ENCODE assay signal across 15 cellular contexts in the genomic region with DNA sequence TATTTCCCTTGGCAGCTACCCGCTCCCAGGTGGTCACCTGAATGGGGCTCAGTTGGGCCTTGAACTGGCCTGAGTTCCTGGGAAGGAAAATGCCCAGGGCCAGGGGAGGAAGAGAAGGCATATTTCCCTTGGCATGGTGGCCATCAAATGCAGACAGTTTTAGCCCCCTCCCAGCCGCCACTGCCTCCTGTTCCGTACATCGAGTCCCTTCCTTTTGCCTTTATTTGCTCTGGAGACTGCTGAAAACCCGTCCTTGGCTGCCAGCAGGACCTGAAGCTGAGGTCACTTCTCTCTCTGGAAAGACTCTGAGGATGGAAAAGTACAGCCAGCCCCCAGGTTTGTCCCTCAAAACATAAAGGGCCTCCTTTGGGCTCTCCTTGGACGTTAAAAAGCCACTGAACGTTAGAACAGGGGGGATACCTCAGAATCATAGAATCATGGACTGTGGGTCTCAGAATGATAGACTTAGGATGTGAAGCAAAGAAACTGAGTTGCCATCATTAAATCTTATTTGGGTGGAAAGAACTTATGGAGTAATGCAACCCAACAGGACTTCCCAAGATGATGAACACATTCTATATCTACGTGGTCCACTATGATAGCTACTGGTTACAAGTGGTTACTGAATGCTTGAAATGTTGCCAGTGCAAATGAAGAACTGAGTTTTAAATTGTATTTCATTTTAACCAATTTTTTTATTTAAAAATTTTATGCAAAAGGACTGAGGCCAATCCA. TPM values are rescaled to one million over a fixed set of nuclear protein-coding genes. Genes with fewer than 3 reads are reported as not detected.
DNase-seq lines count a peak whose midpoint lies in the region; ATAC-seq and TF ChIP-seq lines count a peak whose summit lies in the region.
"Had no signal": no experiment of that assay in that cellular context is flagged by ENCODE, and none has a peak within 500 bp of the region (broad histone marks: within the 10 kb centered on the region; RNA-seq: fewer than 3 reads in every experiment).

No MANE protein-coding gene starts in this region.

- no peak for ATAC-seq in Right ventricle myocardium inferior
- no peak for ATAC-seq in psoas muscle
- ATAC-seq in aorta (ENCODE audit: low FRiP score) = peak; percentile 44
- no peak for ATAC-seq in activated naive CD8-positive, alpha-beta T cell treated with anti-CD3 and anti-CD28 coated beads, Interleukin-2, amount 50 U/mL, for 24 hours
- ATAC-seq: A549 had no signal

- H3K4me3 Mint-ChIP-seq in activated naive CD8-positive, alpha-beta T cell treated with anti-CD3 and anti-CD28 coated beads, Interleukin-2, amount 50 U/mL, for 24 hours = no peak overlapping the region
- H3K4me3 Mint-ChIP-seq: activated CD4-positive, alpha-beta T cell treated with anti-CD3 and anti-CD28 coated beads, Interleukin-2, amount 10 ng/mL, durations not matched to agents 7 days and 5 days had no signal

- H3K9me3 Mint-ChIP-seq in activated naive CD8-positive, alpha-beta T cell treated with anti-CD3 and anti-CD28 coated beads, Interleukin-2, amount 50 U/mL, for 24 hours = no peaks in the 10 kb centered on the region
- H3K9me3 Mint-ChIP-seq: activated CD4-positive, alpha-beta T cell treated with anti-CD3 and anti-CD28 coated beads, Interleukin-2, amount 10 ng/mL, durations not matched to agents 7 days and 5 days; brain had no signal

- TF ChIP-seq CTCF in left ventricle myocardium inferior (IDR thresholded peaks at IDR 0.05; ENCODE audit: borderline replicate concordance) (no peak), fibroblast of villous mesenchyme (IDR thresholded peaks at IDR 0.05; ENCODE audit: insufficient read depth, low read depth, low read length) (no peak), psoas muscle (IDR thresholded peaks at IDR 0.05) (no peak), GM13977 (IDR thresholded peaks at IDR 0.05; ENCODE audit: extremely low read depth, insufficient read depth, missing control alignments) (no peak)

- H3K4me3 ChIP-seq in left ventricle myocardium inferior (peak overlapping the region; percentile 78), fibroblast of villous mesenchyme (ENCODE audit: low read depth, low read length) (peak overlapping the region; percentile 45), psoas muscle (peak overlapping the region; percentile 33), aorta (ENCODE audit: low read length in 2 of 2) (no peak overlapping the region)
- H3K4me3 ChIP-seq: A549 had no signal

- H3K27ac Mint-ChIP-seq in activated naive CD8-positive, alpha-beta T cell treated with anti-CD3 and anti-CD28 coated beads, Interleukin-2, amount 50 U/mL, for 24 hours = no peak overlapping the region
- H3K27ac Mint-ChIP-seq: activated CD4-positive, alpha-beta T cell treated with anti-CD3 and anti-CD28 coated beads, Interleukin-2, amount 10 ng/mL, durations not matched to agents 7 days and 5 days had no signal

- DNase-seq in left ventricle myocardium inferior (no peak), Right ventricle myocardium inferior (ENCODE audit: missing footprints) (no peak), fibroblast of villous mesenchyme (ENCODE audit: low read depth) (peak; percentile 31), psoas muscle (no peak), aorta (no peak), GM13977 (ENCODE audit: low spot score) (no peak), NCI-H2227 treated with DMSO at 0.1 percent for 48 hours (lab: John Stamatoyannopoulos, UW) (no peak)
- no peak for DNase-seq in activated naive CD8-positive, alpha-beta T cell treated with anti-CD3 and anti-CD28 coated beads, Interleukin-2, amount 50 U/mL, for 24 hours
- DNase-seq: activated CD4-positive, alpha-beta T cell treated with anti-CD3 and anti-CD28 coated beads, Interleukin-2, amount 10 ng/mL, durations not matched to agents 7 days and 5 days; NCI-H1417; NCI-H510A treated with DMSO at 0.1 percent for 48 hours; retina; T-helper 2 cell had no signal

- H3K27ac ChIP-seq in left ventricle myocardium inferior (replicated peaks) (peak overlapping the region; percentile 93), psoas muscle (peak overlapping the region; percentile 89), aorta (ENCODE audit: low read depth in 1 of 2, low read length in 2 of 2) (peak overlapping the region; percentile 98 to 99)

- H3K4me1 Mint-ChIP-seq in activated naive CD8-positive, alpha-beta T cell treated with anti-CD3 and anti-CD28 coated beads, Interleukin-2, amount 50 U/mL, for 24 hours = no peaks in the 10 kb centered on the region
- H3K4me1 Mint-ChIP-seq: activated CD4-positive, alpha-beta T cell treated with anti-CD3 and anti-CD28 coated beads, Interleukin-2, amount 10 ng/mL, durations not matched to agents 7 days and 5 days had no signal

- no peaks in the 10 kb centered on the region for H3K36me3 Mint-ChIP-seq in activated naive CD8-positive, alpha-beta T cell treated with anti-CD3 and anti-CD28 coated beads, Interleukin-2, amount 50 U/mL, for 24 hours (ENCODE audit: low read depth)

- WGBS in psoas muscle, 3 donors = 44 to 60% (median 58%) methylated on average over 8 of the region's 8 CpGs
- 6 to 10% methylated on average over 8 of the region's 8 CpGs for WGBS in aorta, 2 donors

- no peaks in the 10 kb centered on the region for H3K9me3 ChIP-seq in left ventricle myocardium inferior (replicated peaks)
- no peaks in the 10 kb centered on the region for H3K9me3 ChIP-seq in psoas muscle
- H3K9me3 ChIP-seq in aorta (ENCODE audit: control insufficient read depth, low read length) = no peaks in the 10 kb centered on the region
- H3K9me3 ChIP-seq: A549 had no signal

- H3K4me1 ChIP-seq in left ventricle myocardium inferior (peaks cover 100% of the 10 kb centered on the region), psoas muscle (peaks cover 95% of the 10 kb centered on the region), aorta (ENCODE audit: control insufficient read depth in 1 of 2, insufficient read depth in 2 of 2, low read length in 2 of 2) (peaks cover 20 to 31% of the 10 kb centered on the region in 2 donors)

- peaks cover 5% of the 10 kb centered on the region for H3K27me3 Mint-ChIP-seq in activated naive CD8-positive, alpha-beta T cell treated with anti-CD3 and anti-CD28 coated beads, Interleukin-2, amount 50 U/mL, for 24 hours
- H3K27me3 Mint-ChIP-seq: brain had no signal

- intact Hi-C loops in left ventricle myocardium inferior (cut with micrococcal nuclease) = no loop called here
- intact Hi-C loops in Right ventricle myocardium inferior (cut with DNase I) = no loop called here
- intact Hi-C loops in psoas muscle (cut with DNase I) = loop anchor here in 1 of 2 donors (10.0 kb wide), 1 partner anchor 655 kb away; a partner anchor contains a TSS
- intact Hi-C loops in aorta (cut with DNase I) = no loop called here

- in situ Hi-C loops in GM13977 (cut with MboI; ENCODE audit: low pct_unique_long_range_greater_than_20kb, low sequenced_read_pairs, unreplicated experiment) = no loop called here

- peaks cover 10% of the 10 kb centered on the region for H3K36me3 ChIP-seq in left ventricle myocardium inferior
- H3K36me3 ChIP-seq in psoas muscle (ENCODE audit: insufficient read depth in 1 of 2, low read depth in 1 of 2) = peaks cover 0 to 24% of the 10 kb centered on the region in 2 donors
- peaks cover 0 to 7% of the 10 kb centered on the region in 2 donors for H3K36me3 ChIP-seq in aorta (ENCODE audit: control insufficient read depth in 1 of 2, insufficient read depth in 2 of 2, low read length in 1 of 2)

- H3K27me3 ChIP-seq in left ventricle myocardium inferior (ENCODE audit: low read depth) (no peaks in the 10 kb centered on the region), psoas muscle (ENCODE audit: insufficient read depth in 3 of 3, low read length in 2 of 3) (no peaks in the 10 kb centered on the region), aorta (ENCODE audit: control insufficient read depth in 1 of 2, insufficient read depth in 2 of 2, low read length in 1 of 2) (no peaks in the 10 kb centered on the region)

RNA-seq across cellular contexts. Expression of a gene that starts 7.1 kb away (rescaled TPM):
- total RNA-seq in left ventricle myocardium inferior = 477 TPM
- 517 TPM for total RNA-seq in Right ventricle myocardium inferior
- 1,969 and 2,230 TPM in 2 replicates for total RNA-seq in fibroblast of villous mesenchyme
- 100 to 1,000 TPM; 175 to 687 (median 372) TPM for total RNA-seq in psoas muscle
- 100 to 1,000 TPM; 111 to 331 (median 170) TPM for polyA plus RNA-seq in psoas muscle
- total RNA-seq in aorta = 1,000 to 10,000 TPM; 2,087 to 2,608 TPM
- 1,000 to 10,000 TPM; 1,151 to 1,861 TPM for polyA plus RNA-seq in aorta

Comparison
In these comparisons a context has a peak if more than half of its experiments do, and no peak if none do; other contexts are left out.
1. H3K4me3 ChIP-seq: peak in left ventricle myocardium inferior (single experiment), fibroblast of villous mesenchyme (single experiment) and psoas muscle (single experiment); none in aorta (0 of 2).
2. Peak in every context shown above with its lines, with median percentiles within 50 percentile points of each other: H3K27ac ChIP-seq.